8 cellular contexts compared by ENCODE assay signal in the genomic region with DNA sequence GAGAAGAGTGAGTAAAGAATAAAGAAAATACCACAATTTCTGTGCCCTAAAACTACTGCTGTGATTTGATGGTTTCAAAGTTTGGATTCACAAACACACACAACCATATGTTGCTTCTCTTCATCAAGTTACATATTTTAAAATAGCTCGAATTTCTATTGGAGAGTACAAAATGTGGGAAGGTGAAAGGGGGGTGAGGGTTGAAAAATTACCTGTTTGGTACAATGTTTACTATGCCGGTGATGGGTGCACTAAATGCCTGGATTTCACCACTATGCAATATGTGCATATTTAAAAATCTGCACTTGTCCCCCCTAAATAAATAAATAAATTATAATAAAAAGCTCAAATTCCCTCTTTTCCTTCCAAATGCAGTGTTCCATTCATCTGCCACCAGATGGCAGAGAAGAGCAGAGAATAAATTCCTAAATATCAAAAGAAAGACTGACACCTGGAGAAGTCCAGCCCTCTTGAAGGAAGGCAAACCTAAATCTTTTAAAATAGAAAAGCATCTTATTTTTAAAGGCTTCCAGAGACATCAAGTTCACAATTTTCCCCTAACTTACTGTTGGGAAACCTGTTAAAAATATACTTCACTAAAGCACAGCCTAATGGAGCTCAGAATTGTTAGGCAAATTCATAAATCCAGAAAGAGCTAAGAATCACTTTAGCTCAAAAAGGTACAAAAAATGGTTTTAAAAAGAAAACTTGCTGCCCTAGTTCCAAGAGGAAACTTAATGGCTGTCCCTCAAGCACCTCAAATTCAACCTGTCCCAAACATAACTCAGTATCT.
DNase-seq lines count a peak whose midpoint lies in the region; ATAC-seq lines count a peak whose summit lies in the region.

No MANE protein-coding gene starts in this region.

- peak in 2 of 3 experiments; percentile 7 to 49 for DNase-seq in NCI-H1417 (lab: John Stamatoyannopoulos, UW)
- DNase-seq in NCI-H1417 treated with DMSO at 0.1 percent for 48 hours (lab: John Stamatoyannopoulos, UW) = no peak
- peak; percentile 26 for DNase-seq in NCI-H1048 (lab: John Stamatoyannopoulos, UW)
- DNase-seq in astrocyte of the hippocampus (ENCODE audit: low read depth, low spot score) = peak; percentile 69
- peak; percentile 58 for DNase-seq in kidney tubule cell (ENCODE audit: low spot score)

- no peak for ATAC-seq in HG02763 (IDR thresholded peaks at IDR 0.05; ENCODE audit: unreplicated experiment)
- ATAC-seq in HG02973 (IDR thresholded peaks at IDR 0.05; ENCODE audit: unreplicated experiment) = no peak
- no peak for ATAC-seq in GM21381 (IDR thresholded peaks at IDR 0.05; ENCODE audit: unreplicated experiment)
